ENCODE assay signal across 22 cellular contexts in genomic region chr4:165164257-165164656, GRCh38. TPM values are rescaled to one million over a fixed set of nuclear protein-coding genes. Genes with fewer than 3 reads are reported as not detected.
DNase-seq lines count a peak whose midpoint lies in the region; ATAC-seq and TF ChIP-seq lines count a peak whose summit lies in the region.
"Had no signal": no experiment of that assay in that cellular context is flagged by ENCODE, and none has a peak within 500 bp of the region (broad histone marks: within the 10 kb centered on the region; RNA-seq: fewer than 3 reads in every experiment).

No MANE protein-coding gene starts in this region.

- H3K4me1 ChIP-seq in liver (ENCODE audit: control insufficient read depth in 4 of 4, insufficient read depth in 4 of 4, low read length in 3 of 4), result peaks cover 4 to 17% (median 15%) of the 10 kb centered on the region in 4 donors
- no peaks in the 10 kb centered on the region for H3K4me1 ChIP-seq in prostate gland (replicated peaks)
- H3K4me1 ChIP-seq: A549, BE2C, BLaER1 had no signal

- H3K9me3 ChIP-seq in liver (ENCODE audit: control insufficient read depth in 4 of 4, low read length in 3 of 4) (no peaks in the 10 kb centered on the region), prostate gland (no peaks in the 10 kb centered on the region)
- H3K9me3 ChIP-seq: A549, BE2C, BLaER1 had no signal

- no peak for TF ChIP-seq POLR2A in prostate gland (IDR thresholded peaks at IDR 0.05)

- TF ChIP-seq RAD21 in liver (IDR thresholded peaks at IDR 0.05), result peak; percentile 21 to 59

- no peak overlapping the region for H3K9ac ChIP-seq in liver (ENCODE audit: low read depth in 1 of 2, low read length in 2 of 2)
- H3K9ac ChIP-seq: BLaER1 had no signal

- DNase-seq in left lobe of liver (ENCODE audit: low spot score) (no peak), prostate gland (ENCODE audit: low spot score) (peak; percentile 8), NCI-H1694 (lab: John Stamatoyannopoulos, UW) (no peak)
- DNase-seq: BE2C; C1 segment of cervical spinal cord; CD4-positive, alpha-beta memory T cell; CD4-positive, CD25-positive, alpha-beta regulatory T cell; CD8-positive, alpha-beta memory T cell; COR-L47; DMS 273 treated with DMSO at 0.1 percent for 48 hours; DMS153; DMS53; DMS79; DND-41; EL; GDM1 had no signal

- no peak overlapping the region for H3K4me3 ChIP-seq in liver (ENCODE audit: low read depth in 1 of 3, low read length in 3 of 3)
- H3K4me3 ChIP-seq in prostate gland, result no peak overlapping the region
- H3K4me3 ChIP-seq: A549, BLaER1, GM12878 had no signal

- no peak overlapping the region for H3K27ac ChIP-seq in liver (ENCODE audit: low read depth in 1 of 2, low read length in 2 of 2)
- no peak overlapping the region for H3K27ac ChIP-seq in prostate gland
- H3K27ac ChIP-seq: 22Rv1, A549, BLaER1 had no signal

- H3K27me3 ChIP-seq in liver (ENCODE audit: control insufficient read depth in 4 of 4, insufficient read depth in 4 of 4, low read length in 3 of 4) (no peaks in the 10 kb centered on the region), prostate gland (replicated peaks; ENCODE audit: insufficient read depth) (no peaks in the 10 kb centered on the region)
- H3K27me3 ChIP-seq: BE2C, BLaER1 had no signal

- H3K36me3 ChIP-seq in liver (ENCODE audit: control insufficient read depth in 4 of 4, insufficient read depth in 3 of 4, low read depth in 1 of 4, low read length in 3 of 4), result no peaks in the 10 kb centered on the region
- H3K36me3 ChIP-seq in prostate gland, result no peaks in the 10 kb centered on the region
- H3K36me3 ChIP-seq: BE2C, BLaER1 had no signal

- ATAC-seq in left lobe of liver (peak; percentile 93), GM21619 (IDR thresholded peaks at IDR 0.05; ENCODE audit: unreplicated experiment) (no peak)
- ATAC-seq: A549 had no signal

- no peak for TF ChIP-seq CTCF in liver (IDR thresholded peaks at IDR 0.05; ENCODE audit: low read depth, low read length, missing input control)
- TF ChIP-seq CTCF in prostate gland (IDR thresholded peaks at IDR 0.05), result no peak

- 37% methylated on average over 2 of the region's 2 CpGs for WGBS in liver
- WGBS in prostate gland, result 68% methylated on average over 2 of the region's 2 CpGs

- intact Hi-C loops in prostate gland (cut with DNase I), result no loop called here

TF ChIP-seq in liver, 16 proteins besides CTCF, POLR2A, EP300 and RAD21:
- TF ChIP-seq FOXA2 (IDR thresholded peaks at IDR 0.05) (peak; percentile 52), TAF1 (conservative IDR thresholded peaks at IDR 0.05) (no peak), FOXA1 (IDR thresholded peaks at IDR 0.05) (peak; percentile 29), HNF4G (IDR thresholded peaks at IDR 0.05) (no peak), RXRA (IDR thresholded peaks at IDR 0.05) (peak; percentile 68 to 77), GABPA (IDR thresholded peaks at IDR 0.05 in 1 of 2, conservative IDR thresholded peaks at IDR 0.05 in 1 of 2) (no peak), MAX (IDR thresholded peaks at IDR 0.05) (no peak), NR2F2 (IDR thresholded peaks at IDR 0.05) (no peak), HNF4A (conservative IDR thresholded peaks at IDR 0.05) (peak; percentile 74 to 78), JUND (IDR thresholded peaks at IDR 0.05) (peak; percentile 38 to 50), EGR1 (IDR thresholded peaks at IDR 0.05; ENCODE audit: low read depth in 2 of 2) (no peak), REST (IDR thresholded peaks at IDR 0.05) (no peak), YY1 (IDR thresholded peaks at IDR 0.05) (peak; percentile 67), SP1 (IDR thresholded peaks at IDR 0.05) (peak; percentile 77)
- TF ChIP-seq, protein P1, sequence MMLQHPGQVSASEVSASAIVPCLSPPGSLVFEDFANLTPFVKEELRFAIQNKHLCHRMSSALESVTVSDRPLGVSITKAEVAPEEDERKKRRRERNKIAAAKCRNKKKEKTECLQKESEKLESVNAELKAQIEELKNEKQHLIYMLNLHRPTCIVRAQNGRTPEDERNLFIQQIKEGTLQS (IDR thresholded peaks at IDR 0.05), result no peak
- TF ChIP-seq, protein P2, sequence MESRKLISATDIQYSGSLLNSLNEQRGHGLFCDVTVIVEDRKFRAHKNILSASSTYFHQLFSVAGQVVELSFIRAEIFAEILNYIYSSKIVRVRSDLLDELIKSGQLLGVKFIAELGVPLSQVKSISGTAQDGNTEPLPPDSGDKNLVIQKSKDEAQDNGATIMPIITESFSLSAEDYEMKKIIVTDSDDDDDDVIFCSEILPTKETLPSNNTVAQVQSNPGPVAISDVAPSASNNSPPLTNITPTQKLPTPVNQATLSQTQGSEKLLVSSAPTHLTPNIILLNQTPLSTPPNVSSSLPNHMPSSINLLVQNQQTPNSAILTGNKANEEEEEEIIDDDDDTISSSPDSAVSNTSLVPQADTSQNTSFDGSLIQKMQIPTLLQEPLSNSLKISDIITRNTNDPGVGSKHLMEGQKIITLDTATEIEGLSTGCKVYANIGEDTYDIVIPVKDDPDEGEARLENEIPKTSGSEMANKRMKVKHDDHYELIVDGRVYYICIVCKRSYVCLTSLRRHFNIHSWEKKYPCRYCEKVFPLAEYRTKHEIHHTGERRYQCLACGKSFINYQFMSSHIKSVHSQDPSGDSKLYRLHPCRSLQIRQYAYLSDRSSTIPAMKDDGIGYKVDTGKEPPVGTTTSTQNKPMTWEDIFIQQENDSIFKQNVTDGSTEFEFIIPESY (IDR thresholded peaks at IDR 0.05), result peak; percentile 46

RNA-seq across cellular contexts. Expression of gene KLHL2, which starts 43.1 kb away (rescaled TPM):
- total RNA-seq in left lobe of liver (23.0 TPM), liver (10 to 100 TPM in 1 of 2 donors, 1 to 10 TPM in 1; 10.0 to 37.9 TPM), prostate gland (10 to 100 TPM; 20.4 to 22.2 TPM)
- polyA plus RNA-seq in liver, result 10 to 100 TPM; 11.4 to 15.8 TPM

RNA-seq across cellular contexts. Expression of gene TMEM192, which starts 51.6 kb away (rescaled TPM):
- total RNA-seq in left lobe of liver (26.5 TPM), liver (10 to 100 TPM; 10.6 to 19.6 TPM), prostate gland (10 to 100 TPM; 22.3 to 43.3 TPM)
- polyA plus RNA-seq in liver, result 10 to 100 TPM; 18.3 to 20.3 TPM
